19 cellular contexts compared by ENCODE assay signal in genomic region chr1:180562582-180562981, GRCh38. TPM values are rescaled to one million over a fixed set of nuclear protein-coding genes. Genes with fewer than 3 reads are reported as not detected.
A peak's percentile ranks its signal among the peaks of the same experiment; 100 is the strongest.
DNase-seq lines count a peak whose midpoint lies in the region; ATAC-seq, FAIRE-seq and TF ChIP-seq lines count a peak whose summit lies in the region.
"Had no signal": no experiment of that assay in that cellular context is flagged by ENCODE, and none has a peak within 500 bp of the region (broad histone marks: within the 10 kb centered on the region; RNA-seq: fewer than 3 reads in every experiment).

No MANE protein-coding gene starts in this region.

- H3K27me3 ChIP-seq in HepG2 (ENCODE audit: control insufficient read depth in 1 of 2, insufficient read depth in 2 of 2, low read length in 2 of 2): no peaks in the 10 kb centered on the region
- H3K27me3 ChIP-seq in right lobe of liver: no peaks in the 10 kb centered on the region
- H3K27me3 ChIP-seq in fibroblast of lung (ENCODE audit: control insufficient read depth, insufficient read depth, low read length): no peaks in the 10 kb centered on the region
- H3K27me3 ChIP-seq: tibial nerve had no signal

- DNase-seq in HepG2 (ENCODE audit: low spot score): no peak
- no peak for DNase-seq in right lobe of liver
- DNase-seq in fibroblast of lung (ENCODE audit: low read depth in 2 of 2): no peak
- peak; percentile 32 for DNase-seq in myocyte (ENCODE audit: low read depth)
- no peak for DNase-seq in NCI-H748 treated with DMSO at 0.1 percent for 48 hours (lab: John Stamatoyannopoulos, UW)
- DNase-seq in NK-92 (lab: John Stamatoyannopoulos, UW; ENCODE audit: unreplicated experiment): no peak
- DNase-seq in NCI-H187 (lab: John Stamatoyannopoulos, UW): no peak
- DNase-seq in globus pallidus (ENCODE audit: low spot score): no peak
- DNase-seq: activated CD4-positive, CD25-positive, alpha-beta regulatory T cell; activated naive CD8-positive, alpha-beta T cell treated with anti-CD3 and anti-CD28 coated beads, Interleukin-2, amount 10 ng/mL, durations not matched to agents 7 days and 5 days; CD8-positive, alpha-beta T cell; effector memory CD8-positive, alpha-beta T cell; MV-4-11; NCI-H510A treated with DMSO at 0.1 percent for 48 hours; SHP77 treated with DMSO at 0.1 percent for 48 hours had no signal

- CTCF ChIA-PET in HepG2 (lab: Yijun Ruan, JAX; ENCODE audit: low intra/inter-chr PET ratio, low total read pairs): no interaction called here

- ATAC-seq in HepG2: peak; percentile 46
- no peak for ATAC-seq in right lobe of liver
- ATAC-seq: CD8-positive, alpha-beta T cell; effector memory CD8-positive, alpha-beta T cell; left lobe of liver had no signal

- H3K9ac ChIP-seq in HepG2 (ENCODE audit: insufficient read depth, low read depth, low read length) (no peak overlapping the region), fibroblast of lung (ENCODE audit: insufficient read depth, low read length) (no peak overlapping the region)
- H3K9ac ChIP-seq: parathyroid adenoma had no signal

- no peaks in the 10 kb centered on the region for H4K20me1 ChIP-seq in HepG2 (ENCODE audit: insufficient read depth, low read length)
- no peaks in the 10 kb centered on the region for H4K20me1 ChIP-seq in fibroblast of lung (ENCODE audit: control insufficient read depth, extremely low read depth, insufficient read depth, low read length)

- TF ChIP-seq CTCF in HepG2 (CRISPR knock-in tag; IDR thresholded peaks at IDR 0.05) (no peak), right lobe of liver (IDR thresholded peaks at IDR 0.05) (no peak), fibroblast of lung (conservative IDR thresholded peaks at IDR 0.05 in 1 of 2, IDR thresholded peaks at IDR 0.05 in 1 of 2; ENCODE audit: low read depth in 1 of 2, low read length in 2 of 2) (no peak)

- TF ChIP-seq EP300 in HepG2 (IDR thresholded peaks at IDR 0.05; ENCODE audit: low read depth in 2 of 2, low read length in 2 of 2): no peak
- no peak for TF ChIP-seq EP300 in HepG2 (CRISPR knock-in tag; IDR thresholded peaks at IDR 0.05; ENCODE audit: borderline replicate concordance)

- H3K4me3 ChIP-seq in HepG2 (replicated peaks in 1 of 3; ENCODE audit: insufficient read depth in 1 of 3, low read depth in 2 of 3, low read length in 3 of 3) (no peak overlapping the region), right lobe of liver (no peak overlapping the region), fibroblast of lung (replicated peaks in 1 of 4; ENCODE audit: control extremely low read depth in 1 of 4, insufficient read depth in 1 of 4, low read depth in 3 of 4, low read length in 4 of 4) (no peak overlapping the region)
- H3K4me3 ChIP-seq: tibial nerve had no signal

- peaks cover 37% of the 10 kb centered on the region for H3K4me1 ChIP-seq in HepG2 (ENCODE audit: insufficient read depth, low read length)
- no peaks in the 10 kb centered on the region for H3K4me1 ChIP-seq in right lobe of liver
- peaks cover 7% of the 10 kb centered on the region for H3K4me1 ChIP-seq in fibroblast of lung (ENCODE audit: control insufficient read depth, extremely low read depth, insufficient read depth, low read length)
- H3K4me1 ChIP-seq: parathyroid adenoma, tibial nerve had no signal

- no peaks in the 10 kb centered on the region for H3K9me3 ChIP-seq in HepG2 (ENCODE audit: low read length)
- no peaks in the 10 kb centered on the region for H3K9me3 ChIP-seq in right lobe of liver
- no peaks in the 10 kb centered on the region for H3K9me3 ChIP-seq in fibroblast of lung (ENCODE audit: control insufficient read depth, insufficient read depth, low read depth, low read length)
- H3K9me3 ChIP-seq: tibial nerve had no signal

- no peak overlapping the region for H3K4me2 ChIP-seq in HepG2 (ENCODE audit: low read depth, low read length)
- no peak overlapping the region for H3K4me2 ChIP-seq in fibroblast of lung (ENCODE audit: extremely low read depth, insufficient read depth, low read length)

- no peak for FAIRE-seq in HepG2 (lab: Jason Lieb, UNC)

- BruUV-seq in HepG2 (replicated peaks; lab: Mats Ljungman, UMichigan): no TSS peak

- POLR2A ChIA-PET in HepG2 (lab: Yijun Ruan, JAX): interaction anchor here (1.0 kb wide), 1 partner anchor 41 kb away, joined by 3 read pairs; no protein-coding TSS in a partner anchor

- in situ Hi-C loops in HepG2 (cut with HindIII; ENCODE audit: extremely low pct_ligation_motif_present, low pct_unique_long_range_greater_than_20kb): no loop called here

- TF ChIP-seq RAD21 in HepG2 (CRISPR knock-in tag; IDR thresholded peaks at IDR 0.05): no peak

- no peaks in the 10 kb centered on the region for H3K79me2 ChIP-seq in HepG2 (ENCODE audit: insufficient read depth, low read length)
- H3K79me2 ChIP-seq in fibroblast of lung (ENCODE audit: control insufficient read depth, insufficient read depth, low read length): no peaks in the 10 kb centered on the region
- H3K79me2 ChIP-seq: parathyroid adenoma had no signal

- H2AFZ ChIP-seq in HepG2 (ENCODE audit: low read length): no peak overlapping the region
- H2AFZ ChIP-seq in fibroblast of lung (ENCODE audit: low read length): peak overlapping the region; percentile 9
- H2AFZ ChIP-seq: parathyroid adenoma had no signal

- 80% methylated on average over 1 of the region's 1 CpG for WGBS in HepG2 (ENCODE audit: low lambda C conversion rate)
- WGBS in right lobe of liver (ENCODE audit: insufficient coverage, low coverage, low lambda C conversion rate, missing lambda C conversion rate): 88% methylated on average over 1 of the region's 1 CpG

- H3K36me3 ChIP-seq in HepG2 (replicated peaks in 1 of 2; ENCODE audit: control insufficient read depth in 1 of 2, insufficient read depth in 2 of 2, low read length in 2 of 2) (no peaks in the 10 kb centered on the region), right lobe of liver (no peaks in the 10 kb centered on the region), fibroblast of lung (ENCODE audit: control insufficient read depth, insufficient read depth, low read length) (no peaks in the 10 kb centered on the region)
- H3K36me3 ChIP-seq: tibial nerve had no signal

- no peak for TF ChIP-seq POLR2A in HepG2 (IDR thresholded peaks at IDR 0.05; ENCODE audit: insufficient read depth in 1 of 2, low read depth in 2 of 2, low read length in 2 of 2)
- TF ChIP-seq POLR2A in right lobe of liver (IDR thresholded peaks at IDR 0.05): no peak

- no peak overlapping the region for H3K27ac ChIP-seq in HepG2 (ENCODE audit: extremely low read length, insufficient read depth, low read length)
- no peak overlapping the region for H3K27ac ChIP-seq in right lobe of liver
- H3K27ac ChIP-seq in fibroblast of lung (ENCODE audit: insufficient read depth, low read length): no peak overlapping the region
- H3K27ac ChIP-seq: parathyroid adenoma, tibial nerve had no signal

- intact Hi-C loops in HepG2 (cut with micrococcal nuclease; ENCODE audit: unreplicated experiment): no loop called here
- intact Hi-C loops in right lobe of liver (cut with DNase I): no loop called here

RNA-seq across cellular contexts. Expression of gene OVAAL, which starts 3.8 kb away (rescaled TPM):
- total RNA-seq in HepG2 (2016; rRNA removed; fragmentation: Illumina TruSeq; extraction: Trizol): not detected in 2 replicates
- total RNA-seq in HepG2 (2016; cell fraction: cytosol; rRNA removed; fragmentation: Illumina TruSeq; extraction: Trizol; ENCODE audit: low read depth): not detected in 2 replicates
- total RNA-seq in HepG2 (2016; cell fraction: insoluble cytoplasmic fraction; rRNA removed; fragmentation: Illumina TruSeq; extraction: Trizol): 0.12 TPM in 1 of 2 replicates, not detected in the other
- not detected in 2 replicates for total RNA-seq in HepG2 (2016; cell fraction: membrane; rRNA removed; fragmentation: Illumina TruSeq; extraction: Trizol)
- total RNA-seq in HepG2 (2016; cell fraction: nucleus; rRNA removed; fragmentation: Illumina TruSeq; extraction: Trizol): not detected in 2 replicates
- polyA plus RNA-seq in HepG2 (2011; rRNA removed): 0.04 and 0.08 TPM in 2 replicates
- 0.03 and 0.09 TPM in 2 replicates for polyA plus RNA-seq in HepG2 (2011; cell fraction: cytosol; rRNA removed)
- polyA plus RNA-seq in HepG2 (2011; cell fraction: nucleus; rRNA removed): not detected in 2 replicates
- 0.09 TPM in 1 of 2 replicates, not detected in the other for polyA plus RNA-seq in HepG2 (2012)
- not detected in 2 replicates for polyA plus RNA-seq in HepG2 (2016; cell fraction: cytosol; fragmentation: Illumina TruSeq; extraction: Trizol; ENCODE audit: low read depth)
- not detected in 2 replicates for polyA plus RNA-seq in HepG2 (2016; cell fraction: insoluble cytoplasmic fraction; fragmentation: Illumina TruSeq; extraction: Trizol; ENCODE audit: low read depth)
- polyA plus RNA-seq in HepG2 (2016; cell fraction: membrane; fragmentation: Illumina TruSeq; extraction: Trizol; ENCODE audit: low read depth): 0.10 TPM in 1 of 2 replicates, not detected in the other
- polyA plus RNA-seq in HepG2 (2016; cell fraction: nucleus; fragmentation: Illumina TruSeq; extraction: Trizol; ENCODE audit: insufficient read depth, low read depth): not detected in 2 replicates
- polyA minus RNA-seq in HepG2 (2011; rRNA and poly(A)+ RNA removed; ENCODE audit: low replicate concordance): not detected in 2 replicates
- polyA minus RNA-seq in HepG2 (2011; cell fraction: cytosol; rRNA and poly(A)+ RNA removed): not detected in 2 replicates
- polyA minus RNA-seq in HepG2 (2011; cell fraction: nucleus; rRNA and poly(A)+ RNA removed): not detected in 2 replicates
- not detected for total RNA-seq in right lobe of liver
- total RNA-seq in fibroblast of lung: not detected in 2 replicates
- not detected in 2 replicates for polyA plus RNA-seq in fibroblast of lung
- polyA plus RNA-seq in fibroblast of lung (2012): not detected in 2 replicates
- polyA minus RNA-seq in fibroblast of lung (ENCODE audit: low replicate concordance): not detected in 2 replicates
- total RNA-seq in myocyte: 3.3 and 4.1 TPM in 2 replicates
- polyA plus RNA-seq in myocyte (2012): 1.5 TPM
- total RNA-seq: activated naive CD8-positive, alpha-beta T cell treated with anti-CD3 and anti-CD28 coated beads, Interleukin-2, amount 10 ng/mL, durations not matched to agents 7 days and 5 days; CD8-positive, alpha-beta T cell; left lobe of liver; T-helper 2 cell treated with Interferon-gamma antibody and Interleukin-4, amounts not matched to agents 100 ng/mL and 5 ng/mL, for 36 hours; tibial nerve had no signal
